In genomic region chr9:111548623-111549022, GRCh38 we compare ENCODE assay signal across 26 cellular contexts.
"Had no signal": no experiment of that assay in that cellular context is flagged by ENCODE, and none has a peak within 500 bp of the region (broad histone marks: within the 10 kb centered on the region; RNA-seq: fewer than 3 reads in every experiment).

No MANE protein-coding gene starts in this region.

- DNase-seq: colonic mucosa; cortex of kidney; effector CD8-positive, alpha-beta T cell; effector memory CD8-positive, alpha-beta T cell; endodermal cell; foreskin keratinocyte; heart left ventricle; hypothalamus; immature natural killer cell; islet precursor cell; kidney; kidney glomerular epithelial cell; left colon; left ventricle myocardium inferior; lower lobe of right lung; mesenchymal stem cell; mucosa of descending colon had no signal

- H3K4me3 Mint-ChIP-seq: dendritic cell treated with granulocyte-macrophage colony-stimulating factor and Interleukin-4, amounts not matched to agents 40 ng/mL and 50 ng/mL, for 4 days; effector memory CD8-positive, alpha-beta T cell; endodermal cell; immature natural killer cell; mesothelial cell of epicardium had no signal

- ATAC-seq: effector memory CD8-positive, alpha-beta T cell; foreskin keratinocyte; gastroesophageal sphincter; heart left ventricle; left colon; left lobe of liver; lower lobe of right lung; mucosa of descending colon had no signal

- H3K79me2 ChIP-seq: hepatocyte had no signal

- H3K27ac ChIP-seq: colonic mucosa, esophagus muscularis mucosa, foreskin keratinocyte, gastroesophageal sphincter, heart left ventricle, hepatocyte, left ventricle myocardium inferior, lower lobe of right lung had no signal

- H3K4me2 ChIP-seq: hepatocyte had no signal

- H3K4me1 Mint-ChIP-seq: endodermal cell, immature natural killer cell, mesothelial cell of epicardium had no signal

- H3K36me3 ChIP-seq: colonic mucosa, lower lobe of right lung had no signal

- H3K9me3 ChIP-seq: colonic mucosa had no signal

- H3K27me3 Mint-ChIP-seq: dendritic cell treated with granulocyte-macrophage colony-stimulating factor and Interleukin-4, amounts not matched to agents 40 ng/mL and 50 ng/mL, for 4 days had no signal

- H3K27me3 ChIP-seq: colonic mucosa, esophagus muscularis mucosa, foreskin keratinocyte, gastroesophageal sphincter, heart left ventricle, hepatocyte had no signal

- H3K4me3 ChIP-seq: colonic mucosa, esophagus muscularis mucosa, gastroesophageal sphincter, heart left ventricle, hepatocyte, left ventricle myocardium inferior, lower lobe of right lung, mucosa of descending colon had no signal

- H3K4me1 ChIP-seq: colonic mucosa, esophagus muscularis mucosa, foreskin keratinocyte, gastroesophageal sphincter, heart left ventricle, left ventricle myocardium inferior, lower lobe of right lung had no signal

- FAIRE-seq: endometrium, endothelial cell of umbilical vein, frontal cortex, kidney had no signal

- H3K27ac Mint-ChIP-seq: dendritic cell treated with granulocyte-macrophage colony-stimulating factor and Interleukin-4, amounts not matched to agents 40 ng/mL and 50 ng/mL, for 4 days; effector memory CD8-positive, alpha-beta T cell; endodermal cell; immature natural killer cell; mesothelial cell of epicardium had no signal

- H2AFZ ChIP-seq: hepatocyte had no signal
